21 cellular contexts compared by ENCODE assay signal in the genomic region with DNA sequence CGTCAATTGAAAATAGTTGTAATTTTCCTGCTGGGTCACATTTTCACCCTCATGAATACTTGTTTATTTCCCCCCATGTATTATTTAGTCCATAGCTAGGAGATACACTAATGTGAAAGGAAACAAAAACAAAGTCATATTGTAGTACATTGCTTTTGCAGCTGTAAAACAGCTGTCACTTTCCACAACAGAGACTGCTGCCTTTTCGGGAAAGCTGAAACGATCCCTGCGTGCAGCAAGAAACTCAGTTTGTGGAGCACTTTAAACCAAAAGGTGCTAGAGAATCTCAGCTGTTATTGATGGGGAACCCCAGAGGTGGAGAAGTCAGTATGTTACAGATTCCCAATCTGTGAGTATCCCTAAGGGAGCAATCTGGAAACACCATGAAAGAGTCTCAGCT. TPM values are rescaled to one million over a fixed set of nuclear protein-coding genes. Genes with fewer than 3 reads are reported as not detected.
DNase-seq lines count a peak whose midpoint lies in the region; ATAC-seq and TF ChIP-seq lines count a peak whose summit lies in the region.
"Had no signal": no experiment of that assay in that cellular context is flagged by ENCODE, and none has a peak within 500 bp of the region (broad histone marks: within the 10 kb centered on the region; RNA-seq: fewer than 3 reads in every experiment).

No MANE protein-coding gene starts in this region.

- H2AFZ ChIP-seq in fibroblast of lung (ENCODE audit: low read length) = peak overlapping the region; percentile 22

- DNase-seq in EH (ENCODE audit: low read depth) (peak; percentile 24), SK-N-MC (ENCODE audit: low read depth, low spot score) (no peak), fibroblast of lung (ENCODE audit: low read depth in 2 of 2) (peak in 1 of 2 donors; percentile 45), substantia nigra (lab: John Stamatoyannopoulos, UW) (no peak), DMS79 treated with DMSO at 0.1 percent for 48 hours (lab: John Stamatoyannopoulos, UW) (no peak), ecto neural progenitor cell (ENCODE audit: low spot score) (no peak)
- DNase-seq: activated CD8-positive, alpha-beta memory T cell treated with anti-CD3 and anti-CD28 coated beads for 24 hours; activated T-cell treated with anti-CD3 and anti-CD28 coated beads, Interleukin-2, amount 50 U/mL, for 72 hours; CD8-positive, alpha-beta memory T cell; EL; kidney glomerular epithelial cell; NCI-H1105 treated with DMSO at 0.1 percent for 48 hours; NCI-H2081 treated with DMSO at 0.1 percent for 48 hours; NCI-H524 had no signal

- H3K27ac ChIP-seq in SK-N-MC = peak overlapping the region; percentile 8; the same call in 1 of the 2 replicates
- peak overlapping the region; percentile 5 for H3K27ac ChIP-seq in fibroblast of lung (ENCODE audit: insufficient read depth, low read length)
- H3K27ac ChIP-seq in rectal smooth muscle tissue (ENCODE audit: low read depth, low read length) = peak overlapping the region; percentile 34
- H3K27ac ChIP-seq in substantia nigra (ENCODE audit: low read depth, low read length, poor library complexity, severe bottlenecking) = no peak overlapping the region
- H3K27ac ChIP-seq: coronary artery, neutrophil had no signal

- ATAC-seq in HG03135 (IDR thresholded peaks at IDR 0.05; ENCODE audit: unreplicated experiment) = no peak
- ATAC-seq: activated CD4-positive, CD25-positive, alpha-beta regulatory T cell treated with anti-CD3 and anti-CD28 coated beads, Interleukin-2, amount 50 U/mL, for 24 hours; activated T-cell treated with anti-CD3 and anti-CD28 coated beads, Interleukin-2, amount 50 U/mL, for 72 hours; stimulated activated memory B cell treated with anti-CD40 and anti-IgM and Interleukin-4, amounts not matched to agents 10 μg/mL and 1 μg/mL and 100 μg/mL, for 72 hours had no signal

- H3K9me3 ChIP-seq in SK-N-MC (ENCODE audit: low read depth, low read length) = no peaks in the 10 kb centered on the region
- no peaks in the 10 kb centered on the region for H3K9me3 ChIP-seq in fibroblast of lung (ENCODE audit: control insufficient read depth, insufficient read depth, low read depth, low read length)
- H3K9me3 ChIP-seq: neutrophil had no signal

- H3K36me3 ChIP-seq in SK-N-MC (ENCODE audit: insufficient read depth, low read length) (peaks cover 28% of the 10 kb centered on the region), fibroblast of lung (ENCODE audit: control insufficient read depth, insufficient read depth, low read length) (no peaks in the 10 kb centered on the region), rectal smooth muscle tissue (ENCODE audit: control insufficient read depth, insufficient read depth, low read length) (no peaks in the 10 kb centered on the region)
- H3K36me3 ChIP-seq: neutrophil had no signal

- peaks cover 8% of the 10 kb centered on the region for H3K4me1 ChIP-seq in fibroblast of lung (ENCODE audit: control insufficient read depth, extremely low read depth, insufficient read depth, low read length)
- peaks cover 8% of the 10 kb centered on the region for H3K4me1 ChIP-seq in rectal smooth muscle tissue (ENCODE audit: control insufficient read depth, insufficient read depth, low read length)

- H3K4me3 ChIP-seq in SK-N-MC = no peak overlapping the region
- peak overlapping the region in 3 of 4 experiments; percentile 5 to 53 (median 39) for H3K4me3 ChIP-seq in fibroblast of lung (replicated peaks in 1 of 4; ENCODE audit: control extremely low read depth in 1 of 4, insufficient read depth in 1 of 4, low read depth in 3 of 4, low read length in 4 of 4)
- no peak overlapping the region for H3K4me3 ChIP-seq in rectal smooth muscle tissue (ENCODE audit: low read length)
- H3K4me3 ChIP-seq: coronary artery had no signal

- H3K9ac ChIP-seq in SK-N-MC (ENCODE audit: insufficient read length) (no peak overlapping the region), fibroblast of lung (ENCODE audit: insufficient read depth, low read length) (no peak overlapping the region), rectal smooth muscle tissue (ENCODE audit: low read length) (no peak overlapping the region)

- peak overlapping the region; percentile 61 for H3K4me2 ChIP-seq in fibroblast of lung (ENCODE audit: extremely low read depth, insufficient read depth, low read length)

- H3K27me3 ChIP-seq in fibroblast of lung (ENCODE audit: control insufficient read depth, insufficient read depth, low read length) (no peaks in the 10 kb centered on the region), rectal smooth muscle tissue (ENCODE audit: control insufficient read depth, insufficient read depth, low read length) (no peaks in the 10 kb centered on the region)
- H3K27me3 ChIP-seq: neutrophil had no signal

- no peak for TF ChIP-seq CTCF in fibroblast of lung (conservative IDR thresholded peaks at IDR 0.05 in 1 of 2, IDR thresholded peaks at IDR 0.05 in 1 of 2; ENCODE audit: low read depth in 1 of 2, low read length in 2 of 2)

- peaks cover 92% of the 10 kb centered on the region for H3K79me2 ChIP-seq in fibroblast of lung (ENCODE audit: control insufficient read depth, insufficient read depth, low read length)

- H4K20me1 ChIP-seq in fibroblast of lung (ENCODE audit: control insufficient read depth, extremely low read depth, insufficient read depth, low read length) = no peaks in the 10 kb centered on the region

RNA-seq across cellular contexts. Expression of a gene that starts 4.2 kb away (rescaled TPM):
- 15.2 and 38.1 TPM in 2 replicates for total RNA-seq in fibroblast of lung
- 22.9 and 73.4 TPM in 2 replicates for polyA plus RNA-seq in fibroblast of lung
- polyA plus RNA-seq in fibroblast of lung (2012) = 25.0 and 77.1 TPM in 2 replicates
- polyA minus RNA-seq in fibroblast of lung (ENCODE audit: low replicate concordance) = 7.4 and 96.5 TPM in 2 replicates

RNA-seq across cellular contexts. Expression of a gene that starts 36.3 kb away (rescaled TPM):
- 1.7 and 1.8 TPM in 2 replicates for total RNA-seq in fibroblast of lung
- 2.6 and 3.9 TPM in 2 replicates for polyA plus RNA-seq in fibroblast of lung
- 3.1 and 4.2 TPM in 2 replicates for polyA plus RNA-seq in fibroblast of lung (2012)
- 9.8 and 11.0 TPM in 2 replicates for polyA minus RNA-seq in fibroblast of lung (ENCODE audit: low replicate concordance)

RNA-seq across cellular contexts. Expression of a gene that starts 48.3 kb away (rescaled TPM):
- total RNA-seq in fibroblast of lung = under 0.01 and 0.17 TPM in 2 replicates
- polyA plus RNA-seq in fibroblast of lung = 0.06 TPM in 1 of 2 replicates, not detected in the other
- polyA plus RNA-seq in fibroblast of lung (2012) = 0.06 TPM in 1 of 2 replicates, not detected in the other
- polyA minus RNA-seq in fibroblast of lung (ENCODE audit: low replicate concordance) = not detected in 2 replicates
- total RNA-seq: activated T-cell treated with anti-CD3 and anti-CD28 coated beads, Interleukin-2, amount 50 U/mL, for 72 hours; CD8-positive, alpha-beta memory T cell; frontal cortex had no signal
- polyA plus RNA-seq: CD8-positive, alpha-beta memory T cell had no signal

RNA-seq across cellular contexts. Expression of a gene that starts 59.4 kb away (rescaled TPM):
- under 0.01 TPM in 1 of 2 replicates, not detected in the other for total RNA-seq in fibroblast of lung
- polyA plus RNA-seq in fibroblast of lung = not detected in 2 replicates
- not detected in 2 replicates for polyA plus RNA-seq in fibroblast of lung (2012)
- polyA minus RNA-seq in fibroblast of lung (ENCODE audit: low replicate concordance) = not detected in 2 replicates
- total RNA-seq: activated T-cell treated with anti-CD3 and anti-CD28 coated beads, Interleukin-2, amount 50 U/mL, for 72 hours; CD8-positive, alpha-beta memory T cell had no signal
- polyA plus RNA-seq: CD8-positive, alpha-beta memory T cell had no signal

Comparison
In these comparisons a context has a peak if more than half of its experiments do, and no peak if none do; other contexts are left out.
1. H3K4me3 ChIP-seq: peak in fibroblast of lung (3 of 4); none in SK-N-MC (single experiment) and rectal smooth muscle tissue (single experiment).